1 cellular context compared by ENCODE assay signal in the genomic region with DNA sequence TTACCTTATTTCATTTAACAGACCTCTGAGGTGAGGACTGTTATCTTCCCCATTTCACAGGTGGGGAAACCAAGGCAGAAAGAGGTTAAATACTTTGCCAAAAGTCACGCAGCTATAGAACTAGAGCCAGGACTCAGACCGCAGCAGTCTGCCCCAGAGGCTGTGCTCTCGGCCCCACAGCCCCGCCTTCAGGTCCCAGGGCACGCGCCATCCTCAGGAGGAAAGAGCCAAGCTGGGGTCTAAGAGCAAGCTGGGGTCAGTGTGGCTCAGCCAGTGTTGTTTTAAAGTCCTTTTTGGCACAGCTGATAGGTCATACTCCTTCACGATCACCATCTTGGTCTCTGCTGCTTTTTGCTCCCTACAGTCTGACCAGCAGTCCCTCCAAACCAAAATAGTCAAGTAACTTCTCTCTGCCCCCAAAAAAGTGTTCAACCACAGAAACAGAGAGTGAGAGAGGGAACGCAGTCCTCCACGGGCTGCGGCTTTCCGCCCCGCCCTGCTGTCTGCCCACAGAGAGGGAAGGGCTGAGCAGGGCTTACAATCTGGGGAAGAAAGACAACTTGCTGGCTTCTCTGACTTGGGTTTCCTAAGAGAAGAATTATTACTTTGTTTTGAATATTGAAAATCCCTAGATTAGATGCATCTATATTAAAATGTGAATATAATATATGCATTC.
TF ChIP-seq lines count a peak whose summit lies in the region.

No MANE protein-coding gene starts in this region.

TF ChIP-seq in GM23338, 12 proteins besides CTCF, POLR2A, EP300 and RAD21 (continued from another document):
- TF ChIP-seq, protein P1, sequence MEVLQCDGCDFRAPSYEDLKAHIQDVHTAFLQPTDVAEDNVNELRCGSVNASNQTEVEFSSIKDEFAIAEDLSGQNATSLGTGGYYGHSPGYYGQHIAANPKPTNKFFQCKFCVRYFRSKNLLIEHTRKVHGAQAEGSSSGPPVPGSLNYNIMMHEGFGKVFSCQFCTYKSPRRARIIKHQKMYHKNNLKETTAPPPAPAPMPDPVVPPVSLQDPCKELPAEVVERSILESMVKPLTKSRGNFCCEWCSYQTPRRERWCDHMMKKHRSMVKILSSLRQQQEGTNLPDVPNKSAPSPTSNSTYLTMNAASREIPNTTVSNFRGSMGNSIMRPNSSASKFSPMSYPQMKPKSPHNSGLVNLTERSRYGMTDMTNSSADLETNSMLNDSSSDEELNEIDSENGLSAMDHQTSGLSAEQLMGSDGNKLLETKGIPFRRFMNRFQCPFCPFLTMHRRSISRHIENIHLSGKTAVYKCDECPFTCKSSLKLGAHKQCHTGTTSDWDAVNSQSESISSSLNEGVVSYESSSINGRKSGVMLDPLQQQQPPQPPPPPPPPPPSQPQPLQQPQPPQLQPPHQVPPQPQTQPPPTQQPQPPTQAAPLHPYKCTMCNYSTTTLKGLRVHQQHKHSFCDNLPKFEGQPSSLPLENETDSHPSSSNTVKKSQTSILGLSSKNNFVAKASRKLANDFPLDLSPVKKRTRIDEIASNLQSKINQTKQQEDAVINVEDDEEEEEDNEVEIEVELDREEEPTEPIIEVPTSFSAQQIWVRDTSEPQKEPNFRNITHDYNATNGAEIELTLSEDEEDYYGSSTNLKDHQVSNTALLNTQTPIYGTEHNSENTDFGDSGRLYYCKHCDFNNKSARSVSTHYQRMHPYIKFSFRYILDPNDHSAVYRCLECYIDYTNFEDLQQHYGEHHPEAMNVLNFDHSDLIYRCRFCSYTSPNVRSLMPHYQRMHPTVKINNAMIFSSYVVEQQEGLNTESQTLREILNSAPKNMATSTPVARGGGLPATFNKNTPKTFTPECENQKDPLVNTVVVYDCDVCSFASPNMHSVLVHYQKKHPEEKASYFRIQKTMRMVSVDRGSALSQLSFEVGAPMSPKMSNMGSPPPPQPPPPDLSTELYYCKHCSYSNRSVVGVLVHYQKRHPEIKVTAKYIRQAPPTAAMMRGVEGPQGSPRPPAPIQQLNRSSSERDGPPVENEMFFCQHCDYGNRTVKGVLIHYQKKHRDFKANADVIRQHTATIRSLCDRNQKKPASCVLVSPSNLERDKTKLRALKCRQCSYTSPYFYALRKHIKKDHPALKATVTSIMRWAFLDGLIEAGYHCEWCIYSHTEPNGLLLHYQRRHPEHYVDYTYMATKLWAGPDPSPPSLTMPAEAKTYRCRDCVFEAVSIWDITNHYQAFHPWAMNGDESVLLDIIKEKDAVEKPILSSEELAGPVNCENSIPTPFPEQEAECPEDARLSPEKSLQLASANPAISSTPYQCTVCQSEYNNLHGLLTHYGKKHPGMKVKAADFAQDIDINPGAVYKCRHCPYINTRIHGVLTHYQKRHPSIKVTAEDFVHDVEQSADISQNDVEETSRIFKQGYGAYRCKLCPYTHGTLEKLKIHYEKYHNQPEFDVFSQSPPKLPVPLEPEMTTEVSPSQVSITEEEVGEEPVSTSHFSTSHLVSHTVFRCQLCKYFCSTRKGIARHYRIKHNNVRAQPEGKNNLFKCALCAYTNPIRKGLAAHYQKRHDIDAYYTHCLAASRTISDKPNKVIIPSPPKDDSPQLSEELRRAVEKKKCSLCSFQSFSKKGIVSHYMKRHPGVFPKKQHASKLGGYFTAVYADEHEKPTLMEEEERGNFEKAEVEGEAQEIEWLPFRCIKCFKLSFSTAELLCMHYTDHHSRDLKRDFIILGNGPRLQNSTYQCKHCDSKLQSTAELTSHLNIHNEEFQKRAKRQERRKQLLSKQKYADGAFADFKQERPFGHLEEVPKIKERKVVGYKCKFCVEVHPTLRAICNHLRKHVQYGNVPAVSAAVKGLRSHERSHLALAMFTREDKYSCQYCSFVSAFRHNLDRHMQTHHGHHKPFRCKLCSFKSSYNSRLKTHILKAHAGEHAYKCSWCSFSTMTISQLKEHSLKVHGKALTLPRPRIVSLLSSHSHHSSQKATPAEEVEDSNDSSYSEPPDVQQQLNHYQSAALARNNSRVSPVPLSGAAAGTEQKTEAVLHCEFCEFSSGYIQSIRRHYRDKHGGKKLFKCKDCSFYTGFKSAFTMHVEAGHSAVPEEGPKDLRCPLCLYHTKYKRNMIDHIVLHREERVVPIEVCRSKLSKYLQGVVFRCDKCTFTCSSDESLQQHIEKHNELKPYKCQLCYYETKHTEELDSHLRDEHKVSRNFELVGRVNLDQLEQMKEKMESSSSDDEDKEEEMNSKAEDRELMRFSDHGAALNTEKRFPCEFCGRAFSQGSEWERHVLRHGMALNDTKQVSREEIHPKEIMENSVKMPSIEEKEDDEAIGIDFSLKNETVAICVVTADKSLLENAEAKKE (CRISPR knock-in tag; IDR thresholded peaks at IDR 0.05): no peak
